8 cellular contexts compared by ENCODE assay signal in the genomic region with DNA sequence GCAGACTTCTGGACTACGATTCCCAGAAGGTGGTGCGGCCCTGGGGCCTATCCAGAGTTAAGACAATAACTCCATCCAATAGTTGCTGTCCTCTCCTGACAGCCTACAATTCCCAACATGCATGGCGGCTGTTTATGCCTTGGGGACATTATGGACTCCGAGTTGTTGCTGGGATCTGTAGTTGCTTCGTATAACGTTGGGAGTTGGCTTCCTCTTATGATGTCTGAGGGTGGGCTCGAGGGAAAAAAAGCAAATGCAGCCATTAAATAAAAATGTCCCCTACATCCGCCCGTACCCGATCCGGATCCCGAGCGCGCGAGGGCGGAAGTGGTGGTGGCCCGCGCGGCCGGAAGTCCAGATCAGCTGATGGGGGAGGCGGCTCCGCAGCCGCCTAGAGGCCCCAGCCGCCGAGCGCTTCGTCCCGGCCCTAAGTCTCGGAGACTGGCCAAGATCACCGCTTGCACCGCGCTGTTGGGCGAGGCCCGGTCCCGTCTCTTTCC. TPM values are rescaled to one million over a fixed set of nuclear protein-coding genes. Genes with fewer than 3 reads are reported as not detected.
DNase-seq lines count a peak whose midpoint lies in the region; ATAC-seq and TF ChIP-seq lines count a peak whose summit lies in the region.

A gene with protein sequence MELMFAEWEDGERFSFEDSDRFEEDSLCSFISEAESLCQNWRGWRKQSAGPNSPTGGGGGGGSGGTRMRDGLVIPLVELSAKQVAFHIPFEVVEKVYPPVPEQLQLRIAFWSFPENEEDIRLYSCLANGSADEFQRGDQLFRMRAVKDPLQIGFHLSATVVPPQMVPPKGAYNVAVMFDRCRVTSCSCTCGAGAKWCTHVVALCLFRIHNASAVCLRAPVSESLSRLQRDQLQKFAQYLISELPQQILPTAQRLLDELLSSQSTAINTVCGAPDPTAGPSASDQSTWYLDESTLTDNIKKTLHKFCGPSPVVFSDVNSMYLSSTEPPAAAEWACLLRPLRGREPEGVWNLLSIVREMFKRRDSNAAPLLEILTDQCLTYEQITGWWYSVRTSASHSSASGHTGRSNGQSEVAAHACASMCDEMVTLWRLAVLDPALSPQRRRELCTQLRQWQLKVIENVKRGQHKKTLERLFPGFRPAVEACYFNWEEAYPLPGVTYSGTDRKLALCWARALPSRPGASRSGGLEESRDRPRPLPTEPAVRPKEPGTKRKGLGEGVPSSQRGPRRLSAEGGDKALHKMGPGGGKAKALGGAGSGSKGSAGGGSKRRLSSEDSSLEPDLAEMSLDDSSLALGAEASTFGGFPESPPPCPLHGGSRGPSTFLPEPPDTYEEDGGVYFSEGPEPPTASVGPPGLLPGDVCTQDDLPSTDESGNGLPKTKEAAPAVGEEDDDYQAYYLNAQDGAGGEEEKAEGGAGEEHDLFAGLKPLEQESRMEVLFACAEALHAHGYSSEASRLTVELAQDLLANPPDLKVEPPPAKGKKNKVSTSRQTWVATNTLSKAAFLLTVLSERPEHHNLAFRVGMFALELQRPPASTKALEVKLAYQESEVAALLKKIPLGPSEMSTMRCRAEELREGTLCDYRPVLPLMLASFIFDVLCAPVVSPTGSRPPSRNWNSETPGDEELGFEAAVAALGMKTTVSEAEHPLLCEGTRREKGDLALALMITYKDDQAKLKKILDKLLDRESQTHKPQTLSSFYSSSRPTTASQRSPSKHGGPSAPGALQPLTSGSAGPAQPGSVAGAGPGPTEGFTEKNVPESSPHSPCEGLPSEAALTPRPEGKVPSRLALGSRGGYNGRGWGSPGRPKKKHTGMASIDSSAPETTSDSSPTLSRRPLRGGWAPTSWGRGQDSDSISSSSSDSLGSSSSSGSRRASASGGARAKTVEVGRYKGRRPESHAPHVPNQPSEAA (N-terminal part only) (plus strand): TSS at position 386 of the 500 bp plus-strand sequence. CDS start 273 bp downstream, outside the sequence.

- DNase-seq in NCI-H187 treated with DMSO at 0.1 percent for 48 hours (lab: John Stamatoyannopoulos, UW) = peak; percentile 56
- DNase-seq in anterior cingulate cortex (lab: John Stamatoyannopoulos, UW) = peak; percentile 60 to 98 (median 92)
- DNase-seq in left ventricle myocardium superior = peak; percentile 92
- peak; percentile 93 for DNase-seq in prostate gland (ENCODE audit: low spot score)

- H3K27me3 ChIP-seq in prostate gland (replicated peaks; ENCODE audit: insufficient read depth) = no peaks in the 10 kb centered on the region

- no peaks in the 10 kb centered on the region for H3K9me3 ChIP-seq in prostate gland

- peak in 3 of 4 experiments; percentile 9 to 41 (median 23) for TF ChIP-seq CTCF in prostate gland (IDR thresholded peaks at IDR 0.05)

- H3K36me3 ChIP-seq in prostate gland (peaks cover 8 to 15% of the 10 kb centered on the region in 2 donors), urinary bladder (ENCODE audit: insufficient read depth) (peaks cover 4% of the 10 kb centered on the region)

- intact Hi-C loops in T-helper 2 cell treated with Interferon-gamma antibody and Interleukin-4, amounts not matched to agents 100 ng/mL and 5 ng/mL, for 36 hours (cut with micrococcal nuclease) = loop anchor here (1.0 kb wide), 3 partner anchors 13 to 41 kb away; a partner anchor contains a TSS
- intact Hi-C loops in left ventricle myocardium superior (cut with micrococcal nuclease) (no loop called here), prostate gland (cut with DNase I) (no loop called here)

- under 1% methylated on average over 31 of the region's 35 CpGs for WGBS in prostate gland
- under 1% methylated on average over 35 of the region's 35 CpGs for WGBS in urinary bladder

- H3K4me1 ChIP-seq in prostate gland (replicated peaks) = peaks cover 11% of the 10 kb centered on the region
- H3K4me1 ChIP-seq in urinary bladder (ENCODE audit: insufficient read depth) = peaks cover 1% of the 10 kb centered on the region

- peak; percentile 78 for TF ChIP-seq POLR2A in prostate gland (IDR thresholded peaks at IDR 0.05)

- ATAC-seq in GM18499 (IDR thresholded peaks at IDR 0.05; ENCODE audit: insufficient read depth, unreplicated experiment) (peak; percentile 59), HG02943 (IDR thresholded peaks at IDR 0.05; ENCODE audit: low read depth, unreplicated experiment) (peak; percentile 72), left ventricle myocardium superior (peak; percentile 89)

- H3K4me3 ChIP-seq in prostate gland (peak within 1 kb of the TSS; percentile 72 to 97), urinary bladder (ENCODE audit: low read depth, low read length) (peak within 1 kb of the TSS; percentile 99)

- H3K27ac ChIP-seq in prostate gland (peak within 1 kb of the TSS; percentile 85 to 96), urinary bladder (ENCODE audit: low read depth) (peak within 1 kb of the TSS; percentile 87)

RNA-seq across cellular contexts. Expression of the gene that starts here (rescaled TPM):
- 57.9 and 60.6 TPM in 2 replicates for total RNA-seq in T-helper 2 cell treated with Interferon-gamma antibody and Interleukin-4, amounts not matched to agents 100 ng/mL and 5 ng/mL, for 36 hours
- total RNA-seq in left ventricle myocardium superior (53.9 TPM), prostate gland (100 to 1,000 TPM in 1 of 2 donors, 10 to 100 TPM in 1; 80.6 to 246 TPM), urinary bladder (38.8 TPM)
- 110 TPM for polyA plus RNA-seq in urinary bladder

Comparison
In these comparisons a context has a peak if more than half of its experiments do, and no peak if none do; other contexts are left out.
1. Peak in every context shown above with its lines: DNase-seq, ATAC-seq, H3K4me3 ChIP-seq and H3K27ac ChIP-seq.